Comparison of ENCODE assay signal across 8 cellular contexts in genomic region chr1:28926629-28927441, GRCh38. TPM values are rescaled to one million over a fixed set of nuclear protein-coding genes. Genes with fewer than 3 reads are reported as not detected.
DNase-seq lines count a peak whose midpoint lies in the region; ATAC-seq and TF ChIP-seq lines count a peak whose summit lies in the region.

No MANE protein-coding gene starts in this region.

- no peak overlapping the region for H2AFZ ChIP-seq in smooth muscle cell (ENCODE audit: low read depth)

- no peaks in the 10 kb centered on the region for H3K9me3 Mint-ChIP-seq in endodermal cell

- no peaks in the 10 kb centered on the region for H3K36me3 ChIP-seq in endodermal cell (ENCODE audit: control insufficient read depth, insufficient read depth, low read length)
- no peaks in the 10 kb centered on the region for H3K36me3 ChIP-seq in smooth muscle cell (ENCODE audit: low read depth)

- no peaks in the 10 kb centered on the region for H4K20me1 ChIP-seq in smooth muscle cell (ENCODE audit: low read depth)

- H3F3A ChIP-seq in smooth muscle cell (ENCODE audit: low read depth), result no peaks in the 10 kb centered on the region

- H3K4me1 ChIP-seq in endodermal cell (ENCODE audit: control insufficient read depth, insufficient read depth, low read length) (peaks cover 10% of the 10 kb centered on the region), smooth muscle cell (ENCODE audit: low read depth) (peaks cover 25% of the 10 kb centered on the region)

- peak overlapping the region; percentile 78 for H3K27ac Mint-ChIP-seq in endodermal cell

- H3K27me3 ChIP-seq in endodermal cell (ENCODE audit: control insufficient read depth, insufficient read depth, low read length, poor library complexity, severe bottlenecking) (no peaks in the 10 kb centered on the region), smooth muscle cell (ENCODE audit: low read depth) (no peaks in the 10 kb centered on the region)

- peak overlapping the region; percentile 21 for H3K9ac ChIP-seq in endodermal cell (ENCODE audit: extremely low read depth, low read length, poor library complexity, severe bottlenecking)
- H3K9ac ChIP-seq in smooth muscle cell (ENCODE audit: low read depth), result no peak overlapping the region

- peaks cover 15% of the 10 kb centered on the region for H3K79me2 ChIP-seq in smooth muscle cell (ENCODE audit: low read depth)

- H3K4me1 Mint-ChIP-seq in endodermal cell, result peaks cover 24% of the 10 kb centered on the region

- H3K9me3 ChIP-seq in endodermal cell (ENCODE audit: control insufficient read depth, low read length) (no peaks in the 10 kb centered on the region), smooth muscle cell (replicated peaks; ENCODE audit: low read depth) (no peaks in the 10 kb centered on the region)

- TF ChIP-seq CTCF in GM10266 (IDR thresholded peaks at IDR 0.05; ENCODE audit: control insufficient read depth, insufficient read depth, low read depth, missing control alignments) (no peak), endodermal cell (conservative IDR thresholded peaks at IDR 0.05) (no peak), smooth muscle cell (IDR thresholded peaks at IDR 0.05; ENCODE audit: borderline replicate concordance, insufficient read depth, poor library complexity, severe bottlenecking) (no peak)

- ATAC-seq in GM19397 (IDR thresholded peaks at IDR 0.05; ENCODE audit: unreplicated experiment) (peak; percentile 89), HG03439 (IDR thresholded peaks at IDR 0.05; ENCODE audit: unreplicated experiment) (peak; percentile 86)

- no peaks in the 10 kb centered on the region for H3K36me3 Mint-ChIP-seq in endodermal cell (ENCODE audit: low read depth)

- H3K4me3 ChIP-seq in endodermal cell (ENCODE audit: low read length) (no peak overlapping the region), smooth muscle cell (no peak overlapping the region)

- DNase-seq in GM10266 (ENCODE audit: extremely low spot score) (peak; percentile 69), RPMI7951 (ENCODE audit: low read depth) (peak; percentile 7), endodermal cell (no peak), smooth muscle cell (lab: John Stamatoyannopoulos, UW; ENCODE audit: unreplicated experiment) (no peak), NCI-H446 treated with DMSO at 0.1 percent for 48 hours (lab: John Stamatoyannopoulos, UW) (no peak), HuH-7.5 (ENCODE audit: low spot score) (no peak)

- H3K4me2 ChIP-seq in smooth muscle cell, result peak overlapping the region; percentile 67

- no peak overlapping the region for H3K4me3 Mint-ChIP-seq in endodermal cell

- H3K27me3 Mint-ChIP-seq in endodermal cell (ENCODE audit: insufficient read depth), result no peaks in the 10 kb centered on the region

- H3K27ac ChIP-seq in endodermal cell (ENCODE audit: low read depth, low read length) (peak overlapping the region; percentile 82), smooth muscle cell (ENCODE audit: low read depth) (peak overlapping the region; percentile 64)

- 67 to 70% methylated on average over 3 to 4 of the region's 4 CpGs for WGBS in endodermal cell (ENCODE audit: insufficient coverage in 1 of 2, insufficient read length in 1 of 2), 2 experiments
- WGBS in smooth muscle cell (ENCODE audit: low lambda C conversion rate), result 81% methylated on average over 4 of the region's 4 CpGs

RNA-seq across cellular contexts. Expression of gene EPB41, which starts 12.5 kb away (rescaled TPM):
- total RNA-seq in RPMI7951 (2014; rRNA removed; shearing (Covaris generic)), result 12.1 and 12.8 TPM in 2 replicates
- total RNA-seq in endodermal cell (10 to 100 TPM; 60.3 to 91.0 TPM), smooth muscle cell (20.2 and 58.0 TPM in 2 replicates)
- 72.3 TPM for polyA plus RNA-seq in endodermal cell (2013, experiment 1 of 2)
- polyA plus RNA-seq in endodermal cell (2013, experiment 2 of 2), result 72.7 TPM
- polyA plus RNA-seq in smooth muscle cell, result 4.7 and 6.2 TPM in 2 replicates

Comparison
In these comparisons a context has a peak if more than half of its experiments do, and no peak if none do; other contexts are left out.
1. DNase-seq: peak in GM10266 (single experiment) and RPMI7951 (single experiment); none in endodermal cell (single experiment), smooth muscle cell (single experiment), NCI-H446 treated with DMSO at 0.1 percent for 48 hours (single experiment) and HuH-7.5 (single experiment).